Comparison of ENCODE assay signal across 24 cellular contexts in genomic region chr2:136031716-136032115, GRCh38.
"Had no signal": no experiment of that assay in that cellular context is flagged by ENCODE, and none has a peak within 500 bp of the region (broad histone marks: within the 10 kb centered on the region; RNA-seq: fewer than 3 reads in every experiment).

No MANE protein-coding gene starts in this region.

- H2AFZ ChIP-seq: parathyroid adenoma had no signal

- H3K4me3 Mint-ChIP-seq: central memory CD8-positive, alpha-beta T cell; mesothelial cell of epicardium; naive B cell had no signal

- DNase-seq: cortex of kidney; dorsolateral prefrontal cortex; effector CD8-positive, alpha-beta T cell; heart left ventricle; hippocampal formation; kidney glomerular epithelial cell; mammary epithelial cell; naive B cell; nucleus accumbens; psoas muscle; retina; stimulated activated CD4-positive, alpha-beta T cell treated with anti-CD3 and anti-CD28 coated beads, Interleukin-12 subunit alpha, Interleukin-12 subunit beta, amount 100 ng/mL, for 4 hours; stimulated activated naive CD4-positive, alpha-beta T cell; stomach; substantia nigra; transverse colon had no signal

- H3K79me2 ChIP-seq: parathyroid adenoma had no signal

- H3K27ac Mint-ChIP-seq: mesothelial cell of epicardium had no signal

- H3K36me3 ChIP-seq: heart left ventricle, stomach, thoracic aorta, transverse colon had no signal

- H3K27me3 Mint-ChIP-seq: central memory CD8-positive, alpha-beta T cell; naive B cell had no signal

- H3K27me3 ChIP-seq: dorsolateral prefrontal cortex, heart left ventricle, stomach, transverse colon had no signal

- H3K9me3 ChIP-seq: heart left ventricle, psoas muscle, stomach, thoracic aorta, transverse colon had no signal

- ATAC-seq: esophagus mucosa, heart left ventricle, left lobe of liver, sciatic nerve had no signal

- H3K36me3 Mint-ChIP-seq: mesothelial cell of epicardium, naive B cell had no signal

- H3K4me3 ChIP-seq: dorsolateral prefrontal cortex, heart left ventricle, psoas muscle, skin epidermis, stomach, thoracic aorta, transverse colon had no signal

- H3K4me1 Mint-ChIP-seq: central memory CD8-positive, alpha-beta T cell had no signal

- H3K9ac ChIP-seq: parathyroid adenoma had no signal

- H3K4me1 ChIP-seq: parathyroid adenoma, psoas muscle, stomach, transverse colon had no signal

- H3K27ac ChIP-seq: heart left ventricle, parathyroid adenoma, psoas muscle, skin epidermis, stomach, thoracic aorta, transverse colon had no signal

- H3K9me3 Mint-ChIP-seq: central memory CD8-positive, alpha-beta T cell; mesothelial cell of epicardium; naive B cell had no signal
